ENCODE assay signal across 17 cellular contexts in genomic region chr10:29896053-29896452, GRCh38.
A peak's percentile ranks its signal among the peaks of the same experiment; 100 is the strongest.
DNase-seq lines count a peak whose midpoint lies in the region; ATAC-seq and TF ChIP-seq lines count a peak whose summit lies in the region.
"Had no signal": no experiment of that assay in that cellular context is flagged by ENCODE, and none has a peak within 500 bp of the region (broad histone marks: within the 10 kb centered on the region; RNA-seq: fewer than 3 reads in every experiment).

No MANE protein-coding gene starts in this region.

- peak overlapping the region; percentile 69 for H4K5ac ChIP-seq in IMR-90 (ENCODE audit: low read depth, low read length)

- no peak overlapping the region for H2AK9ac ChIP-seq in IMR-90 (replicated peaks; ENCODE audit: low read depth, low read length, poor library complexity)

- no peak overlapping the region for H3K23ac ChIP-seq in IMR-90 (ENCODE audit: low read depth, low read length)

- H3K36me3 ChIP-seq in IMR-90 (ENCODE audit: control insufficient read depth, insufficient read depth, low read length) (no peaks in the 10 kb centered on the region), colonic mucosa (no peaks in the 10 kb centered on the region), skeletal muscle tissue (ENCODE audit: control insufficient read depth in 3 of 3, insufficient read depth in 3 of 3, low read length in 3 of 3) (no peaks in the 10 kb centered on the region)

- H2BK20ac ChIP-seq in IMR-90 (ENCODE audit: low read depth, low read length) = peak overlapping the region; percentile 15; the same call in 1 of the 2 replicates

- CTCF ChIA-PET in IMR-90 (lab: Yijun Ruan, JAX) = interaction anchor here (1.3 kb wide), 1 partner anchor 8 kb away, joined by 3 read pairs; no protein-coding TSS in a partner anchor

- TF ChIP-seq CTCF in IMR-90 (conservative IDR thresholded peaks at IDR 0.05; ENCODE audit: low read depth, low read length) = no peak
- TF ChIP-seq CTCF in colonic mucosa (IDR thresholded peaks at IDR 0.05) = no peak

- no TSS peak for BruUV-seq in IMR-90 (replicated peaks; lab: Mats Ljungman, UMichigan)

- TF ChIP-seq POLR2A in IMR-90 (IDR thresholded peaks at IDR 0.05; ENCODE audit: low read depth, low read length) = no peak

- no CpG with 5 or more reads among the region's 2 CpGs for WGBS in IMR-90 (ENCODE audit: extremely low coverage in 2 of 2, insufficient read length in 1 of 2), 2 experiments

- H2BK15ac ChIP-seq in IMR-90 (ENCODE audit: low read depth, low read length) = peak overlapping the region; percentile 22; the same call in 1 of the 3 replicates

- POLR2A ChIA-PET in IMR-90 (lab: Charles Lee; ENCODE audit: unreplicated experiment) = no interaction called here

- peak overlapping the region; percentile 10; the same call in 1 of the 2 replicates for H3K4me2 ChIP-seq in IMR-90 (ENCODE audit: low read depth, low read length)

- H3K27ac ChIP-seq in IMR-90 (ENCODE audit: insufficient read depth, low read length) (peak overlapping the region; percentile 54; the same call in 1 of the 2 replicates), colonic mucosa (peak overlapping the region; percentile 12), skeletal muscle tissue (ENCODE audit: low read depth, low read length) (peak overlapping the region; percentile 72)

- no peaks in the 10 kb centered on the region for H3K79me1 ChIP-seq in IMR-90 (ENCODE audit: low read depth in 1 of 2, low read length in 2 of 2)

- H3K9me1 ChIP-seq in IMR-90 (ENCODE audit: insufficient read depth, low read length) = peaks cover 2% of the 10 kb centered on the region; the same call in 1 of the 2 replicates

- peak overlapping the region; percentile 54 for H2AFZ ChIP-seq in IMR-90 (replicated peaks; ENCODE audit: low read length, poor library complexity)

- H3K4me3 ChIP-seq in IMR-90 (ENCODE audit: insufficient read depth, low read depth, low read length) = no peak overlapping the region
- H3K4me3 ChIP-seq in colonic mucosa = no peak overlapping the region
- no peak overlapping the region for H3K4me3 ChIP-seq in skeletal muscle tissue (ENCODE audit: low read length in 3 of 3)

- H3K9me3 ChIP-seq in IMR-90 (ENCODE audit: control insufficient read depth, insufficient read depth, low read length) (peaks cover 2% of the 10 kb centered on the region; the same call in 1 of the 2 replicates), colonic mucosa (no peaks in the 10 kb centered on the region), skeletal muscle tissue (ENCODE audit: control insufficient read depth in 3 of 3, low read length in 3 of 3) (peaks cover 0 to 3% (median 0%) of the 10 kb centered on the region in 3 donors)

- H4K20me1 ChIP-seq in IMR-90 (ENCODE audit: insufficient read depth, low read length) = no peaks in the 10 kb centered on the region

- peak overlapping the region; percentile 78; the same call in 1 of the 2 replicates for H2BK120ac ChIP-seq in IMR-90 (ENCODE audit: low read depth, low read length)

- dilution Hi-C loops in IMR-90 (cut with HindIII; ENCODE audit: low sequenced_read_pairs, unreplicated experiment) = no loop called here

- H3K4me1 ChIP-seq in IMR-90 (ENCODE audit: control insufficient read depth, insufficient read depth, low read length) = peaks cover 4% of the 10 kb centered on the region; the same call in 1 of the 2 replicates
- H3K4me1 ChIP-seq in colonic mucosa = no peaks in the 10 kb centered on the region
- peaks cover 0 to 4% (median 0%) of the 10 kb centered on the region in 3 donors for H3K4me1 ChIP-seq in skeletal muscle tissue (ENCODE audit: control insufficient read depth in 3 of 3, insufficient read depth in 3 of 3, low read length in 3 of 3)

- H3K9ac ChIP-seq in IMR-90 (ENCODE audit: low read depth, low read length) (no peak overlapping the region), colonic mucosa (ENCODE audit: low read depth in 2 of 2, low read length in 2 of 2) (no peak overlapping the region), skeletal muscle tissue (ENCODE audit: low read depth in 1 of 3, low read length in 3 of 3) (no peak overlapping the region)

- in situ Hi-C loops in IMR-90 (cut with MboI; ENCODE audit: low sequenced_read_pairs) = no loop called here

- peak; percentile 59 for DNase-seq in IMR-90
- no peak for DNase-seq in colonic mucosa
- DNase-seq in iris pigment epithelial cell (ENCODE audit: low read depth) = peak; percentile 67
- DNase-seq in NCI-H510A treated with DMSO at 0.1 percent for 48 hours (lab: John Stamatoyannopoulos, UW) = no peak
- DNase-seq in NCI-H748 treated with DMSO at 0.1 percent for 48 hours (lab: John Stamatoyannopoulos, UW) = no peak
- DNase-seq: activated CD4-positive, CD25-positive, alpha-beta regulatory T cell treated with anti-CD3 and anti-CD28 coated beads, Interleukin-2, amount 50 U/mL, for 72 hours; activated naive CD4-positive, alpha-beta T cell treated with anti-CD3 and anti-CD28 coated beads, Interleukin-2, amount 50 U/mL, for 16 hours; cortex of kidney; GOT3; NCI-H1417 treated with DMSO at 0.1 percent for 48 hours; NCI-H510A; retina; T-cell had no signal

- H3K27me3 ChIP-seq in IMR-90 (ENCODE audit: control insufficient read depth, insufficient read depth, low read length) (peaks cover 12% of the 10 kb centered on the region; the same call in 1 of the 2 replicates), colonic mucosa (no peaks in the 10 kb centered on the region), skeletal muscle tissue (ENCODE audit: control insufficient read depth in 3 of 3, insufficient read depth in 3 of 3, low read length in 3 of 3) (no peaks in the 10 kb centered on the region)

- H3K14ac ChIP-seq in IMR-90 (replicated peaks; ENCODE audit: low read depth, low read length) = peak overlapping the region; percentile 17; the same call in 1 of the 2 replicates

- H2BK5ac ChIP-seq in IMR-90 (ENCODE audit: low read depth, low read length, poor library complexity, severe bottlenecking) = peak overlapping the region; percentile 32

- H4K91ac ChIP-seq in IMR-90 (ENCODE audit: insufficient read depth, low read depth, low read length) = no peak overlapping the region

- H4K8ac ChIP-seq in IMR-90 (ENCODE audit: low read depth in 2 of 2, low read length in 2 of 2) = peak overlapping the region in 1 of 2 experiments; percentile 26; a peak in 1 of 4 replicates

- peak overlapping the region; percentile 31; the same call in 1 of the 2 replicates for H3K4ac ChIP-seq in IMR-90 (ENCODE audit: low read depth, low read length)

- TF ChIP-seq RAD21 in IMR-90 (IDR thresholded peaks at IDR 0.05; ENCODE audit: low read length) = no peak

- intact Hi-C loops in IMR-90 (cut with micrococcal nuclease) = no loop called here
- intact Hi-C loops in colonic mucosa (cut with DNase I) = no loop called here

- H3K56ac ChIP-seq in IMR-90 (ENCODE audit: extremely low read depth, insufficient read depth, low read length) = no peak overlapping the region

- ATAC-seq in IMR-90 (ENCODE audit: low read depth) = peak; percentile 59
- no peak for ATAC-seq in HG03045 (IDR thresholded peaks at IDR 0.05; ENCODE audit: unreplicated experiment)
- ATAC-seq in HG03175 (IDR thresholded peaks at IDR 0.05; ENCODE audit: unreplicated experiment) = no peak
- ATAC-seq: Panc1, T-cell had no signal

- no peak overlapping the region for H2AK5ac ChIP-seq in IMR-90 (ENCODE audit: low read depth, low read length)

- H3K18ac ChIP-seq in IMR-90 (ENCODE audit: low read depth, low read length) = peak overlapping the region; percentile 81

TF ChIP-seq in IMR-90, 13 proteins besides CTCF, POLR2A, EP300 and RAD21:
- TF ChIP-seq NFE2L2 (IDR thresholded peaks at IDR 0.05; ENCODE audit: low read depth, low read length) (no peak), RCOR1 (IDR thresholded peaks at IDR 0.05; ENCODE audit: insufficient replicate concordance, low read length) (no peak)
TF ChIP-seq in IMR-90: peak in this region for 0.

Comparison
In these comparisons a context has a peak if more than half of its experiments do, and no peak if none do; other contexts are left out.
1. DNase-seq: peak in IMR-90 (single experiment) and iris pigment epithelial cell (single experiment); none in colonic mucosa (single experiment), NCI-H510A treated with DMSO at 0.1 percent for 48 hours (single experiment) and NCI-H748 treated with DMSO at 0.1 percent for 48 hours (single experiment).
2. H3K27ac ChIP-seq: peak in every context shown above with its lines; median percentile 72 in skeletal muscle tissue; 54 in IMR-90; 12 in colonic mucosa.